In genomic region chr20:2693996-2694471, GRCh38 we compare ENCODE assay signal across 11 cellular contexts. TPM values are rescaled to one million over a fixed set of nuclear protein-coding genes. Genes with fewer than 3 reads are reported as not detected.
A peak's percentile ranks its signal among the peaks of the same experiment; 100 is the strongest.
DNase-seq lines count a peak whose midpoint lies in the region; ATAC-seq and TF ChIP-seq lines count a peak whose summit lies in the region.
"Had no signal": no experiment of that assay in that cellular context is flagged by ENCODE, and none has a peak within 500 bp of the region (broad histone marks: within the 10 kb centered on the region; RNA-seq: fewer than 3 reads in every experiment).

No MANE protein-coding gene starts in this region.

- H3K4me3 ChIP-seq in urinary bladder (ENCODE audit: low read depth, low read length): peak overlapping the region; percentile 78
- H3K4me3 ChIP-seq: K562 had no signal

- peaks cover 92% of the 10 kb centered on the region for H3K27me3 Mint-ChIP-seq in activated naive CD4-positive, alpha-beta T cell treated with anti-CD3 and anti-CD28 coated beads, Interleukin-2, amount 10 ng/mL, durations not matched to agents 7 days and 5 days
- H3K27me3 Mint-ChIP-seq in brain: peaks cover 31% of the 10 kb centered on the region
- peaks cover 56 to 78% (median 74%) of the 10 kb centered on the region in 3 donors for H3K27me3 Mint-ChIP-seq in naive B cell

- no peak for DNase-seq in activated naive CD4-positive, alpha-beta T cell treated with anti-CD3 and anti-CD28 coated beads, Interleukin-2, amount 10 ng/mL, durations not matched to agents 7 days and 5 days
- DNase-seq in activated naive CD4-positive, alpha-beta T cell treated with anti-CD3 and anti-CD28 coated beads, Interleukin-2, amount 50 U/mL, for 16 hours: no peak
- DNase-seq in naive B cell: no peak
- no peak for DNase-seq in OCI-M1 (lab: John Stamatoyannopoulos, UW)
- DNase-seq: right lobe of liver had no signal

- no peak overlapping the region for H3K27ac Mint-ChIP-seq in activated naive CD4-positive, alpha-beta T cell treated with anti-CD3 and anti-CD28 coated beads, Interleukin-2, amount 10 ng/mL, durations not matched to agents 7 days and 5 days
- H3K27ac Mint-ChIP-seq in brain (no peak overlapping the region), naive B cell (peak overlapping the region in 1 of 6 donors; percentile 65)
- H3K27ac Mint-ChIP-seq: activated naive CD4-positive, alpha-beta T cell treated with anti-CD3 and anti-CD28 coated beads, Interleukin-2, amount 50 U/mL, for 24 hours had no signal

- peak overlapping the region; percentile 24 for H3K4me3 Mint-ChIP-seq in activated naive CD4-positive, alpha-beta T cell treated with anti-CD3 and anti-CD28 coated beads, Interleukin-2, amount 10 ng/mL, durations not matched to agents 7 days and 5 days
- H3K4me3 Mint-ChIP-seq in brain: peak overlapping the region; percentile 45 to 79 (median 68)
- peak overlapping the region in 5 of 8 donors; percentile 2 to 81 (median 30) for H3K4me3 Mint-ChIP-seq in naive B cell
- H3K4me3 Mint-ChIP-seq: activated naive CD4-positive, alpha-beta T cell treated with anti-CD3 and anti-CD28 coated beads, Interleukin-2, amount 50 U/mL, for 24 hours had no signal

- no peak for TF ChIP-seq CTCF in brain (conservative IDR thresholded peaks at IDR 0.05)

- CTCF ChIA-PET in activated naive CD4-positive, alpha-beta T cell treated with anti-CD3 and anti-CD28 coated beads, Interleukin-2, amount 10 ng/mL, durations not matched to agents 7 days and 5 days (lab: Charles Lee): interaction anchor here (0.8 to 1.4 kb wide), 4 partner anchors 35 to 179 kb away, joined by 3 read pairs; no protein-coding TSS in a partner anchor

- H3K27ac ChIP-seq in urinary bladder (ENCODE audit: low read depth): no peak overlapping the region
- H3K27ac ChIP-seq: right lobe of liver had no signal

- H3K36me3 Mint-ChIP-seq in activated naive CD4-positive, alpha-beta T cell treated with anti-CD3 and anti-CD28 coated beads, Interleukin-2, amount 10 ng/mL, durations not matched to agents 7 days and 5 days: peaks cover 7% of the 10 kb centered on the region
- no peaks in the 10 kb centered on the region for H3K36me3 Mint-ChIP-seq in brain
- peaks cover 0 to 8% of the 10 kb centered on the region in 2 donors for H3K36me3 Mint-ChIP-seq in naive B cell

- ATAC-seq in naive B cell (ENCODE audit: low read depth in 2 of 2): no peak
- ATAC-seq in GM21619 (IDR thresholded peaks at IDR 0.05; ENCODE audit: unreplicated experiment): no peak
- ATAC-seq in HG03432 (IDR thresholded peaks at IDR 0.05; ENCODE audit: unreplicated experiment): no peak

- no peaks in the 10 kb centered on the region for H3K4me1 ChIP-seq in urinary bladder (ENCODE audit: insufficient read depth)

- H3K36me3 ChIP-seq in urinary bladder (ENCODE audit: insufficient read depth): no peaks in the 10 kb centered on the region
- H3K36me3 ChIP-seq: right lobe of liver had no signal

- no peaks in the 10 kb centered on the region for H3K9me3 Mint-ChIP-seq in activated naive CD4-positive, alpha-beta T cell treated with anti-CD3 and anti-CD28 coated beads, Interleukin-2, amount 10 ng/mL, durations not matched to agents 7 days and 5 days
- H3K9me3 Mint-ChIP-seq in brain (peaks cover 0 to 6% (median 0%) of the 10 kb centered on the region in 5 experiments), naive B cell (peaks cover 0 to 2% (median 0%) of the 10 kb centered on the region in 7 donors)
- H3K9me3 Mint-ChIP-seq: activated naive CD4-positive, alpha-beta T cell treated with anti-CD3 and anti-CD28 coated beads, Interleukin-2, amount 50 U/mL, for 24 hours had no signal

- 32% methylated on average over 24 of the region's 24 CpGs for WGBS in urinary bladder

- peaks cover 14% of the 10 kb centered on the region for H3K4me1 Mint-ChIP-seq in activated naive CD4-positive, alpha-beta T cell treated with anti-CD3 and anti-CD28 coated beads, Interleukin-2, amount 10 ng/mL, durations not matched to agents 7 days and 5 days
- peaks cover 59% of the 10 kb centered on the region for H3K4me1 Mint-ChIP-seq in brain
- peaks cover 0 to 15% (median 14%) of the 10 kb centered on the region in 3 donors for H3K4me1 Mint-ChIP-seq in naive B cell

RNA-seq across cellular contexts. Expression of gene EBF4, which starts 1.5 kb away (rescaled TPM):
- polyA plus RNA-seq in brain (ENCODE audit: insufficient read depth, low read depth, low replicate concordance) (20.4 TPM), naive B cell (ENCODE audit: low read depth in 6 of 6) (under 1 TPM in 1 of 6 donors, not detected in 5; 0.28 TPM), urinary bladder (28.9 TPM)
- total RNA-seq in urinary bladder: 9.3 TPM
- polyA plus RNA-seq: K562 had no signal

RNA-seq across cellular contexts. Expression of gene IDH3B, which starts 30.0 kb away (rescaled TPM):
- polyA plus RNA-seq in brain (ENCODE audit: insufficient read depth, low read depth, low replicate concordance) (82.1 TPM), naive B cell (ENCODE audit: low read depth in 6 of 6) (100 to 1,000 TPM; 110 to 149 (median 128) TPM), urinary bladder (102 TPM)
- total RNA-seq in urinary bladder: 44.5 TPM

RNA-seq across cellular contexts. Expression of gene NOP56, which starts 41.6 kb away (rescaled TPM):
- polyA plus RNA-seq in brain (ENCODE audit: insufficient read depth, low read depth, low replicate concordance): 95.9 TPM
- polyA plus RNA-seq in naive B cell (ENCODE audit: low read depth in 6 of 6): 100 to 1,000 TPM in 3 of 6 donors, 10 to 100 TPM in 3; 67.7 to 115 (median 95.8) TPM
- total RNA-seq in urinary bladder: 75.1 TPM
- 79.9 TPM for polyA plus RNA-seq in urinary bladder

Comparison
In these comparisons a context has a peak if more than half of its experiments do, and no peak if none do; other contexts are left out.
1. RNA of gene EBF4, which starts 1.5 kb away (polyA plus RNA-seq): 28.9 TPM in urinary bladder (single experiment) and 20.4 TPM in brain (single experiment); 0.28 TPM in naive B cell; every median in the first group is over 10 times any median in the second.
2. Peak in every context shown above with its lines, with median percentiles within 50 percentile points of each other: H3K4me3 Mint-ChIP-seq.